1 cellular context compared by ENCODE assay signal in the genomic region with DNA sequence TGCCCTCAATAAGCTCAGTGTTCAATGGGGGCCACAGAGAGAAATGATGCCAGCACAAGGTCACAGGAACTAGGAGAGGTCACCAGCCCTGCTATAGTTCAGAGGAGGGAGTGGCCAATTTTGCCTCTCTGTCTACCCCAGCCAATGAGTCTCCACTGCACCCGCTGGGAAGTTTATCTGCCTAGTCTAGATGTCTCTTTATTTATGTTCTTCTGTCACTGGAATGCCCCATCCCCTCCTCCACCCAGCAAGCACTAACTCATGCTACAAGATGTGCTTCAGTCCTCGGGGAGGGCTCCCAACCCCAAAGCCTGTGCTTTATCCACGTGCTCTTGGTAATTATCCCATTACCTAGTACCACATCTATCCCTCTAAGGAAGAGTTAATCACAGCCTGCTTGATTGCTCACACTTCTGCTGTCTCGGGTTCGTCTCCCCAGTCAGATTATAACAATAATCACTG.
TF ChIP-seq lines count a peak whose summit lies in the region.

No MANE protein-coding gene starts in this region.

TF ChIP-seq in SK-N-SH, 30 proteins besides CTCF, POLR2A, EP300 and RAD21 (continued from another document):
- TF ChIP-seq TAF1 (IDR thresholded peaks at IDR 0.05; ENCODE audit: borderline replicate concordance, low read depth, low read length), result no peak
- no peak for TF ChIP-seq SMC3 (IDR thresholded peaks at IDR 0.05; ENCODE audit: low read depth, low read length)
- no peak for TF ChIP-seq FOXM1 (IDR thresholded peaks at IDR 0.05; ENCODE audit: low read depth)
- no peak for TF ChIP-seq GABPA (IDR thresholded peaks at IDR 0.05; ENCODE audit: low read depth)
- TF ChIP-seq POLR2AphosphoS5 (IDR thresholded peaks at IDR 0.05; ENCODE audit: low read depth, low read length), result no peak
- TF ChIP-seq TCF12 (IDR thresholded peaks at IDR 0.05), result no peak
- TF ChIP-seq TEAD4 (IDR thresholded peaks at IDR 0.05; ENCODE audit: borderline replicate concordance, insufficient read depth), result no peak
